Comparison of ENCODE assay signal across 8 cellular contexts in genomic region chr10:50622497-50623298, GRCh38. TPM values are rescaled to one million over a fixed set of nuclear protein-coding genes. Genes with fewer than 3 reads are reported as not detected.
DNase-seq lines count a peak whose midpoint lies in the region; ATAC-seq, FAIRE-seq and TF ChIP-seq lines count a peak whose summit lies in the region.

No MANE protein-coding gene starts in this region.

- no peak for FAIRE-seq in pancreas (lab: Jason Lieb, UNC)

- H3K4me3 ChIP-seq in SJCRH30 (peak overlapping the region; percentile 74), heart right ventricle (peak overlapping the region; percentile 45 to 99 (median 89)), pancreas (peak overlapping the region; percentile 88 to 93 (median 90))

- no peaks in the 10 kb centered on the region for H3K27me3 ChIP-seq in SJCRH30
- no peaks in the 10 kb centered on the region for H3K27me3 ChIP-seq in heart right ventricle
- H3K27me3 ChIP-seq in pancreas: no peaks in the 10 kb centered on the region

- TF ChIP-seq CTCF in heart right ventricle (IDR thresholded peaks at IDR 0.05) (peak in 1 of 9 donors; percentile 7), pancreas (IDR thresholded peaks at IDR 0.05) (no peak)

- ATAC-seq in heart right ventricle (peak in 6 of 8 donors; percentile 0 to 13 (median 4)), pancreas (peak in 3 of 4 donors; percentile 5 to 6 (median 5)), HG02623 (IDR thresholded peaks at IDR 0.05; ENCODE audit: unreplicated experiment) (no peak)

- H3K36me3 ChIP-seq in SJCRH30 (no peaks in the 10 kb centered on the region), heart right ventricle (peaks cover 0 to 9% (median 0%) of the 10 kb centered on the region in 9 donors), pancreas (no peaks in the 10 kb centered on the region)

- H3K4me1 ChIP-seq in SJCRH30 (no peaks in the 10 kb centered on the region; the same call in 1 of the 2 replicates), heart right ventricle (peaks cover 0 to 45% (median 37%) of the 10 kb centered on the region in 9 donors), pancreas (peaks cover 6 to 22% (median 15%) of the 10 kb centered on the region in 3 donors)

- intact Hi-C loops in heart right ventricle (cut with DNase I): loop anchor here (5.0 to 10.0 kb wide), 11 partner anchors 45 to 328 kb away; no protein-coding TSS in a partner anchor
- intact Hi-C loops in pancreas (cut with DNase I): no loop called here

- DNase-seq in SIG-M5 treated with dmso at 0.1 percent for 504 hours (lab: John Stamatoyannopoulos, UW; ENCODE audit: unreplicated experiment): peak; percentile 15
- DNase-seq in SIG-M5 (lab: John Stamatoyannopoulos, UW): no peak
- peak; percentile 29 to 51 for DNase-seq in SJCRH30
- DNase-seq in amniotic stem cell (lab: John Stamatoyannopoulos, UW): peak; percentile 47
- DNase-seq in heart right ventricle: peak; percentile 44 to 57
- peak in 5 of 6 donors; percentile 44 to 78 (median 59) for DNase-seq in pancreas
- DNase-seq in NCI-H128 (lab: John Stamatoyannopoulos, UW; ENCODE audit: unreplicated experiment): no peak

- peak overlapping the region; percentile 84; the same call in 1 of the 2 replicates for H3K27ac ChIP-seq in SJCRH30
- peak overlapping the region; percentile 98 to 100 (median 99) for H3K27ac ChIP-seq in heart right ventricle
- H3K27ac ChIP-seq in pancreas: peak overlapping the region; percentile 88 to 99 (median 96)

- no peaks in the 10 kb centered on the region for H3K9me3 ChIP-seq in SJCRH30 (replicated peaks)
- no peaks in the 10 kb centered on the region for H3K9me3 ChIP-seq in heart right ventricle
- H3K9me3 ChIP-seq in pancreas: no peaks in the 10 kb centered on the region

- WGBS in heart right ventricle, 2 donors: 0% methylated on average over 49 to 50 of the region's 50 CpGs
- 0 to 1% methylated on average over 43 to 50 of the region's 50 CpGs for WGBS in pancreas, 2 donors

RNA-seq across cellular contexts. Expression of gene SGMS1, which starts 1.1 kb away (rescaled TPM):
- total RNA-seq in SJCRH30 (2014; rRNA removed; shearing (Covaris generic)): 13.4 and 14.7 TPM in 2 replicates
- total RNA-seq in heart right ventricle (10 to 100 TPM; 14.2 to 24.3 (median 19.3) TPM), pancreas (10 to 100 TPM; 10.9 to 21.6 (median 14.4) TPM)
- polyA plus RNA-seq in heart right ventricle (10 to 100 TPM in 1 of 2 donors, 1 to 10 TPM in 1; 7.3 to 13.1 TPM), pancreas (1 to 10 TPM; 4.8 to 7.4 TPM)

Comparison
In these comparisons a context has a peak if more than half of its experiments do, and no peak if none do; other contexts are left out.
1. DNase-seq: peak in SIG-M5 treated with dmso at 0.1 percent for 504 hours (single experiment), SJCRH30 (2 of 2), amniotic stem cell (single experiment), heart right ventricle (2 of 2) and pancreas (5 of 6); none in SIG-M5 (single experiment) and NCI-H128 (single experiment).
2. intact Hi-C loops: an anchor here in heart right ventricle (5.0 to 10.0 kb wide); none called in pancreas.
3. Peak in every context shown above with its lines, with median percentiles within 50 percentile points of each other: H3K27ac ChIP-seq and H3K4me3 ChIP-seq.